Comparison of ENCODE assay signal across 14 cellular contexts in the genomic region with DNA sequence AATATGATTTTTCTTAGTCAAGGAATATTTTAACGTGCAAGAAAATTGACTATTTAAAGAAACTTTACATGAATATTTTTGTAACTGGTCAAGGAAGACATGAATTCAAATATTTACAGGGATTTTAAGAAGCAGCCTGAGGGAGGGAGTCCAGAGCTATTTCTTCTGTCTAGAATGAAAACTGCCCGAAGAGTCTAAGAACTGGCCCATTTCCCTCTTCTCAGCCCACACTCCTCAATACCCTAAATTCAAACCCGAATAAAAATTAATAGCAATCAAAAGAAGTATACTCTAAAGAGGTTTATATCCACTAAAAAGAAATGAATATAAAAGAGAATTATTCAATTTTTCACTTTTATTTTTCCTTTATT. TPM values are rescaled to one million over a fixed set of nuclear protein-coding genes. Genes with fewer than 3 reads are reported as not detected.
DNase-seq lines count a peak whose midpoint lies in the region; ATAC-seq and TF ChIP-seq lines count a peak whose summit lies in the region.
"Had no signal": no experiment of that assay in that cellular context is flagged by ENCODE, and none has a peak within 500 bp of the region (broad histone marks: within the 10 kb centered on the region; RNA-seq: fewer than 3 reads in every experiment).

No MANE protein-coding gene starts in this region.

- H3K4me2 ChIP-seq in osteoblast (ENCODE audit: insufficient read depth, low read length): no peak overlapping the region
- H3K4me2 ChIP-seq: KMS-11 had no signal

- POLR2A ChIA-PET in HEK293 (lab: Yijun Ruan, JAX): no interaction called here
- POLR2A ChIA-PET in activated CD8-positive, alpha-beta T cell treated with anti-CD3 and anti-CD28 coated beads, Interleukin-2, amount 10 ng/mL, durations not matched to agents 7 days and 5 days (lab: Charles Lee): interaction anchor here (0.7 to 11.8 kb wide), 8 partner anchors 8 to 51 kb away, joined by 3 to 230 read pairs (median 10); a partner anchor contains a TSS

- H3K4me1 Mint-ChIP-seq in T-helper 1 cell treated with Interleukin-12 subunit alpha and Interleukin-12 subunit beta and Interleukin-4 antibody, amounts not matched to agents 30 μg/mL and 1 μg/mL, for 36 hours (ENCODE audit: low read depth): peaks cover 61% of the 10 kb centered on the region
- peaks cover 60% of the 10 kb centered on the region for H3K4me1 Mint-ChIP-seq in activated CD8-positive, alpha-beta T cell treated with anti-CD3 and anti-CD28 coated beads, Interleukin-2, amount 10 ng/mL, durations not matched to agents 7 days and 5 days (ENCODE audit: low read depth)

- H3K4me3 ChIP-seq in HEK293 (ENCODE audit: low read depth, low read length) (no peak overlapping the region), osteoblast (ENCODE audit: insufficient read depth, low read length) (no peak overlapping the region)
- H3K4me3 ChIP-seq: right atrium auricular region had no signal

- no peaks in the 10 kb centered on the region for H3K79me2 ChIP-seq in osteoblast (ENCODE audit: insufficient read depth, low read length)

- peak overlapping the region; percentile 55 for H2AFZ ChIP-seq in osteoblast (ENCODE audit: low read length)

- CTCF ChIA-PET in HEK293 (lab: Yijun Ruan, JAX): no interaction called here
- CTCF ChIA-PET in activated CD8-positive, alpha-beta T cell treated with anti-CD3 and anti-CD28 coated beads, Interleukin-2, amount 10 ng/mL, durations not matched to agents 7 days and 5 days (lab: Charles Lee): interaction anchor here (1.3 to 3.5 kb wide), 6 partner anchors 9 to 47 kb away, joined by 3 to 24 read pairs (median 7); no protein-coding TSS in a partner anchor

- peak overlapping the region; percentile 98 for H3K27ac Mint-ChIP-seq in T-helper 1 cell treated with Interleukin-12 subunit alpha and Interleukin-12 subunit beta and Interleukin-4 antibody, amounts not matched to agents 30 μg/mL and 1 μg/mL, for 36 hours
- H3K27ac Mint-ChIP-seq in activated CD8-positive, alpha-beta T cell treated with anti-CD3 and anti-CD28 coated beads, Interleukin-2, amount 10 ng/mL, durations not matched to agents 7 days and 5 days: peak overlapping the region; percentile 91

- H3K9me3 ChIP-seq in HEK293 (ENCODE audit: control insufficient read depth, insufficient read depth, low read depth, low read length) (no peaks in the 10 kb centered on the region), osteoblast (ENCODE audit: low read depth, low read length) (no peaks in the 10 kb centered on the region)
- H3K9me3 ChIP-seq: right atrium auricular region had no signal

- H4K20me1 ChIP-seq in osteoblast (ENCODE audit: insufficient read depth, low read length): no peaks in the 10 kb centered on the region

- no peaks in the 10 kb centered on the region for H3K36me3 ChIP-seq in HEK293 (ENCODE audit: control insufficient read depth in 2 of 2, insufficient read depth in 1 of 2, low read length in 2 of 2)
- H3K36me3 ChIP-seq in osteoblast (ENCODE audit: insufficient read depth, low read length): no peaks in the 10 kb centered on the region
- H3K36me3 ChIP-seq: right atrium auricular region had no signal

- DNase-seq in T-helper 1 cell: no peak
- no peak for DNase-seq in activated CD8-positive, alpha-beta T cell treated with anti-CD3 and anti-CD28 coated beads, Interleukin-2, amount 10 ng/mL, durations not matched to agents 7 days and 5 days
- no peak for DNase-seq in osteoblast (ENCODE audit: insufficient read length, low spot score, missing footprints)
- no peak for DNase-seq in putamen (ENCODE audit: low spot score)
- DNase-seq: mammary epithelial cell, NCI-H2171 treated with DMSO at 0.1 percent for 48 hours had no signal

- H3K36me3 Mint-ChIP-seq in T-helper 1 cell treated with Interleukin-12 subunit alpha and Interleukin-12 subunit beta and Interleukin-4 antibody, amounts not matched to agents 30 μg/mL and 1 μg/mL, for 36 hours (ENCODE audit: low read depth): peaks cover 13% of the 10 kb centered on the region
- H3K36me3 Mint-ChIP-seq in activated CD8-positive, alpha-beta T cell treated with anti-CD3 and anti-CD28 coated beads, Interleukin-2, amount 10 ng/mL, durations not matched to agents 7 days and 5 days (ENCODE audit: low read depth): peaks cover 15% of the 10 kb centered on the region

- H3K4me1 ChIP-seq in HEK293 (ENCODE audit: control insufficient read depth, insufficient read depth, low read length) (peaks cover 3% of the 10 kb centered on the region), osteoblast (ENCODE audit: insufficient read depth, low read length) (peaks cover 27% of the 10 kb centered on the region)
- H3K4me1 ChIP-seq: right atrium auricular region had no signal

- no peak for ATAC-seq in activated CD8-positive, alpha-beta T cell treated with anti-CD3 and anti-CD28 coated beads, Interleukin-2, amount 10 ng/mL, durations not matched to agents 7 days and 5 days
- ATAC-seq in HG03159 (IDR thresholded peaks at IDR 0.05; ENCODE audit: unreplicated experiment) (no peak), GM18505 (IDR thresholded peaks at IDR 0.05; ENCODE audit: unreplicated experiment) (no peak)

- no peak for TF ChIP-seq CTCF in HEK293 (tag by site-specific recombination; IDR thresholded peaks at IDR 0.05)
- TF ChIP-seq CTCF in osteoblast (IDR thresholded peaks at IDR 0.05; ENCODE audit: extremely low read depth, low read depth, low read length): no peak

- no peaks in the 10 kb centered on the region for H3K27me3 Mint-ChIP-seq in T-helper 1 cell treated with Interleukin-12 subunit alpha and Interleukin-12 subunit beta and Interleukin-4 antibody, amounts not matched to agents 30 μg/mL and 1 μg/mL, for 36 hours (ENCODE audit: low read depth)
- H3K27me3 Mint-ChIP-seq in activated CD8-positive, alpha-beta T cell treated with anti-CD3 and anti-CD28 coated beads, Interleukin-2, amount 10 ng/mL, durations not matched to agents 7 days and 5 days (ENCODE audit: low read depth): no peaks in the 10 kb centered on the region

- no peaks in the 10 kb centered on the region for H3K27me3 ChIP-seq in osteoblast (ENCODE audit: insufficient read depth, low read length)
- H3K27me3 ChIP-seq: right atrium auricular region had no signal

- no peak overlapping the region for H3K27ac ChIP-seq in HEK293 (ENCODE audit: extremely low read depth, low read depth, low read length)
- no peak overlapping the region for H3K27ac ChIP-seq in osteoblast (ENCODE audit: low read depth, low read length)
- H3K27ac ChIP-seq: 22Rv1, KMS-11, right atrium auricular region, VCaP had no signal

- no peak for TF ChIP-seq POLR2A in GM18505 (IDR thresholded peaks at IDR 0.05; ENCODE audit: borderline replicate concordance, extremely low read depth, insufficient read depth, insufficient read length)

- peak overlapping the region; percentile 66 for H3K4me3 Mint-ChIP-seq in T-helper 1 cell treated with Interleukin-12 subunit alpha and Interleukin-12 subunit beta and Interleukin-4 antibody, amounts not matched to agents 30 μg/mL and 1 μg/mL, for 36 hours
- peak overlapping the region; percentile 54 for H3K4me3 Mint-ChIP-seq in activated CD8-positive, alpha-beta T cell treated with anti-CD3 and anti-CD28 coated beads, Interleukin-2, amount 10 ng/mL, durations not matched to agents 7 days and 5 days

- H3K9me3 Mint-ChIP-seq in T-helper 1 cell treated with Interleukin-12 subunit alpha and Interleukin-12 subunit beta and Interleukin-4 antibody, amounts not matched to agents 30 μg/mL and 1 μg/mL, for 36 hours: peaks cover 3% of the 10 kb centered on the region
- no peaks in the 10 kb centered on the region for H3K9me3 Mint-ChIP-seq in activated CD8-positive, alpha-beta T cell treated with anti-CD3 and anti-CD28 coated beads, Interleukin-2, amount 10 ng/mL, durations not matched to agents 7 days and 5 days (ENCODE audit: insufficient read depth)

TF ChIP-seq in HEK293, 187 proteins besides CTCF, POLR2A, EP300 and RAD21:
- TF ChIP-seq ZFP41 (tag by site-specific recombination; IDR thresholded peaks at IDR 0.05; ENCODE audit: borderline replicate concordance) (no peak), ZNF677 (tag by site-specific recombination; IDR thresholded peaks at IDR 0.05) (peak; percentile 91)
- TF ChIP-seq, protein P1, sequence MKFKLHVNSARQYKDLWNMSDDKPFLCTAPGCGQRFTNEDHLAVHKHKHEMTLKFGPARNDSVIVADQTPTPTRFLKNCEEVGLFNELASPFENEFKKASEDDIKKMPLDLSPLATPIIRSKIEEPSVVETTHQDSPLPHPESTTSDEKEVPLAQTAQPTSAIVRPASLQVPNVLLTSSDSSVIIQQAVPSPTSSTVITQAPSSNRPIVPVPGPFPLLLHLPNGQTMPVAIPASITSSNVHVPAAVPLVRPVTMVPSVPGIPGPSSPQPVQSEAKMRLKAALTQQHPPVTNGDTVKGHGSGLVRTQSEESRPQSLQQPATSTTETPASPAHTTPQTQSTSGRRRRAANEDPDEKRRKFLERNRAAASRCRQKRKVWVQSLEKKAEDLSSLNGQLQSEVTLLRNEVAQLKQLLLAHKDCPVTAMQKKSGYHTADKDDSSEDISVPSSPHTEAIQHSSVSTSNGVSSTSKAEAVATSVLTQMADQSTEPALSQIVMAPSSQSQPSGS (tag by site-specific recombination; IDR thresholded peaks at IDR 0.05; ENCODE audit: low read depth): no peak
- TF ChIP-seq, protein P2, sequence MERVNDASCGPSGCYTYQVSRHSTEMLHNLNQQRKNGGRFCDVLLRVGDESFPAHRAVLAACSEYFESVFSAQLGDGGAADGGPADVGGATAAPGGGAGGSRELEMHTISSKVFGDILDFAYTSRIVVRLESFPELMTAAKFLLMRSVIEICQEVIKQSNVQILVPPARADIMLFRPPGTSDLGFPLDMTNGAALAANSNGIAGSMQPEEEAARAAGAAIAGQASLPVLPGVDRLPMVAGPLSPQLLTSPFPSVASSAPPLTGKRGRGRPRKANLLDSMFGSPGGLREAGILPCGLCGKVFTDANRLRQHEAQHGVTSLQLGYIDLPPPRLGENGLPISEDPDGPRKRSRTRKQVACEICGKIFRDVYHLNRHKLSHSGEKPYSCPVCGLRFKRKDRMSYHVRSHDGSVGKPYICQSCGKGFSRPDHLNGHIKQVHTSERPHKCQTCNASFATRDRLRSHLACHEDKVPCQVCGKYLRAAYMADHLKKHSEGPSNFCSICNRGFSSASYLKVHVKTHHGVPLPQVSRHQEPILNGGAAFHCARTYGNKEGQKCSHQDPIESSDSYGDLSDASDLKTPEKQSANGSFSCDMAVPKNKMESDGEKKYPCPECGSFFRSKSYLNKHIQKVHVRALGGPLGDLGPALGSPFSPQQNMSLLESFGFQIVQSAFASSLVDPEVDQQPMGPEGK (tag by site-specific recombination; IDR thresholded peaks at IDR 0.05): no peak
TF ChIP-seq in HEK293: peak in this region for 1.

RNA-seq across cellular contexts. Expression of a gene that starts 6.5 kb away (rescaled TPM):
- 100 to 1,000 TPM; 200 to 206 TPM for total RNA-seq in activated CD8-positive, alpha-beta T cell treated with anti-CD3 and anti-CD28 coated beads, Interleukin-2, amount 10 ng/mL, durations not matched to agents 7 days and 5 days
- total RNA-seq in osteoblast: 95.9 and 102 TPM in 2 replicates

RNA-seq across cellular contexts. Expression of a gene that starts 40.6 kb away (rescaled TPM):
- total RNA-seq in activated CD8-positive, alpha-beta T cell treated with anti-CD3 and anti-CD28 coated beads, Interleukin-2, amount 10 ng/mL, durations not matched to agents 7 days and 5 days: 10 to 100 TPM; 60.8 to 68.9 TPM
- total RNA-seq in osteoblast: 47.8 and 53.9 TPM in 2 replicates
